Comparison of ENCODE assay signal across 8 cellular contexts in the genomic region with DNA sequence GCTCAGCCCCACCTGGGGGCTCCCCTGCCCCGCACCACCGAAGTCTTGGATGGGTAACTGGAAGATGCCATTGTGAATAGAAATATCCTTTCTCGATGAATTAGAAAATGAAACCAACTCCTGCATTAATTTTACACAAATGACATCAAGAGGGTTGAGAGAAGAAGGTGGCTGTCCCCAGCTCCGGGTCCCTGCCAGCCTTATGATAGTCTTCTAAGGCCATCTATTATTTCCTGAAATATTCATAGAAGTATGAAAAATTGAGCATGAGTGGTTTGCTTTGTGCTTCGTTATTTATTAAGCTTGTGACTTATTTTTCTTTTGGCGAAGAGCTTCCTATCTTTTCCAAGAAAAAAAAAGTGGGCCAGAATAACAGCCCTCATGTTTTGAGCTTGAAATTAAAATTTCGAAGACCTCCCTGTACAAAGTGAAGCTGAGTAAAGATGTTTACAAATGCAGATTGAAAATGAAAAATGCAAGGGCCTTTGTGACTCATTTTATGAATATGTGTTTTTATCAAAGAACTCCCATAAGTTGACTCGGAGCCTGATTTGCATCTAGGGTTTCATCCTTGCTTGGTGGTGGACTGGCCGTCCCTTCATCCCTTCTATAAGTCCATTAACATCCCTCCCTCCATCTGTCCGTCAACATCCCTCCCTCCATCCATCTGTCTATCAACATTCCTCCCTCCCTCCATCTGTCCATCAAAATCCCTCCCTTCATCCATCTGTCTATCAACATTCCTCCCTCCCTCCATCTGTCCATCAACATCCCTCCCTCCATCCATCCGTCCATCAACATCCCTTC. TPM values are rescaled to one million over a fixed set of nuclear protein-coding genes. Genes with fewer than 3 reads are reported as not detected.
DNase-seq lines count a peak whose midpoint lies in the region; ATAC-seq and TF ChIP-seq lines count a peak whose summit lies in the region.

No MANE protein-coding gene starts in this region.

- H3K27me3 Mint-ChIP-seq in activated CD8-positive, alpha-beta T cell treated with anti-CD3 and anti-CD28 coated beads, Interleukin-2, amount 10 ng/mL, durations not matched to agents 7 days and 5 days (ENCODE audit: low read depth) = peaks cover 11% of the 10 kb centered on the region

- POLR2A ChIA-PET in activated CD8-positive, alpha-beta T cell treated with anti-CD3 and anti-CD28 coated beads, Interleukin-2, amount 10 ng/mL, durations not matched to agents 7 days and 5 days (lab: Charles Lee) = interaction anchor here (0.7 kb wide), 1 partner anchor 524 kb away, joined by 4 read pairs; no protein-coding TSS in a partner anchor
- POLR2A ChIA-PET in GM10248 (lab: Yijun Ruan, JAX) = interaction anchor here (0.6 kb wide), 1 partner anchor 105 kb away, joined by 3 read pairs; no protein-coding TSS in a partner anchor

- no peaks in the 10 kb centered on the region for H3K9me3 Mint-ChIP-seq in activated CD8-positive, alpha-beta T cell treated with anti-CD3 and anti-CD28 coated beads, Interleukin-2, amount 10 ng/mL, durations not matched to agents 7 days and 5 days (ENCODE audit: insufficient read depth)

- no peaks in the 10 kb centered on the region for H3K4me1 ChIP-seq in thymus (ENCODE audit: control insufficient read depth, insufficient read depth, low read length)

- H3K36me3 Mint-ChIP-seq in activated CD8-positive, alpha-beta T cell treated with anti-CD3 and anti-CD28 coated beads, Interleukin-2, amount 10 ng/mL, durations not matched to agents 7 days and 5 days (ENCODE audit: low read depth) = no peaks in the 10 kb centered on the region

- no peaks in the 10 kb centered on the region for H3K9me3 ChIP-seq in thymus (ENCODE audit: control insufficient read depth)

- no peak for TF ChIP-seq CTCF in GM12875 (IDR thresholded peaks at IDR 0.05; ENCODE audit: borderline replicate concordance, insufficient read depth, low read depth, low read length)
- no peak for TF ChIP-seq CTCF in kidney epithelial cell (IDR thresholded peaks at IDR 0.05; ENCODE audit: insufficient read depth, low read length, poor library complexity, severe bottlenecking)
- no peak for TF ChIP-seq CTCF in GM10248 (IDR thresholded peaks at IDR 0.05; ENCODE audit: control extremely low read depth, extremely low read depth, low read depth, missing control alignments)

- H3K27ac ChIP-seq in thymus (ENCODE audit: low read depth) = no peak overlapping the region

- peak; percentile 21 for ATAC-seq in HG02623 (IDR thresholded peaks at IDR 0.05; ENCODE audit: unreplicated experiment)
- peak; percentile 37 for ATAC-seq in activated CD8-positive, alpha-beta T cell treated with anti-CD3 and anti-CD28 coated beads, Interleukin-2, amount 10 ng/mL, durations not matched to agents 7 days and 5 days

- no peak for DNase-seq in activated CD8-positive, alpha-beta T cell treated with anti-CD3 and anti-CD28 coated beads, Interleukin-2, amount 10 ng/mL, durations not matched to agents 7 days and 5 days
- DNase-seq in kidney epithelial cell (ENCODE audit: low read depth) (no peak), NCI-H345 (lab: John Stamatoyannopoulos, UW) (no peak), iPS-NIHi7 (ENCODE audit: extremely low spot score) (no peak), GM10248 (ENCODE audit: extremely low spot score) (no peak)

- H3K27me3 ChIP-seq in kidney epithelial cell (ENCODE audit: control insufficient read depth, insufficient read depth, low read length) (peaks cover 26% of the 10 kb centered on the region), thymus (ENCODE audit: control insufficient read depth, insufficient read depth) (no peaks in the 10 kb centered on the region)

- H3K36me3 ChIP-seq in kidney epithelial cell (ENCODE audit: control insufficient read depth, insufficient read depth, low read length) (no peaks in the 10 kb centered on the region), thymus (ENCODE audit: control insufficient read depth, insufficient read depth) (no peaks in the 10 kb centered on the region)

- peak overlapping the region; percentile 83 for H3K27ac Mint-ChIP-seq in activated CD8-positive, alpha-beta T cell treated with anti-CD3 and anti-CD28 coated beads, Interleukin-2, amount 10 ng/mL, durations not matched to agents 7 days and 5 days

- H3K4me1 Mint-ChIP-seq in activated CD8-positive, alpha-beta T cell treated with anti-CD3 and anti-CD28 coated beads, Interleukin-2, amount 10 ng/mL, durations not matched to agents 7 days and 5 days (ENCODE audit: low read depth) = peaks cover 21% of the 10 kb centered on the region

- H3K4me3 Mint-ChIP-seq in activated CD8-positive, alpha-beta T cell treated with anti-CD3 and anti-CD28 coated beads, Interleukin-2, amount 10 ng/mL, durations not matched to agents 7 days and 5 days = peak overlapping the region; percentile 97

- H3K4me3 ChIP-seq in GM12875 (ENCODE audit: low read depth, low read length) (peak overlapping the region; percentile 36), kidney epithelial cell (ENCODE audit: low read depth, low read length) (peak overlapping the region; percentile 37), thymus (ENCODE audit: low read length) (peak overlapping the region; percentile 43)

- WGBS in thymus = 54% methylated on average over 11 of the region's 11 CpGs

- CTCF ChIA-PET in activated CD8-positive, alpha-beta T cell treated with anti-CD3 and anti-CD28 coated beads, Interleukin-2, amount 10 ng/mL, durations not matched to agents 7 days and 5 days (lab: Charles Lee) = interaction anchor here (1.0 to 1.2 kb wide), 3 partner anchors 23 to 59 kb away, joined by 3 to 5 read pairs (median 4); no protein-coding TSS in a partner anchor
- CTCF ChIA-PET in GM10248 (lab: Yijun Ruan, JAX) = interaction anchor here (1.3 kb wide), 1 partner anchor 14 kb away, joined by 3 read pairs; no protein-coding TSS in a partner anchor

RNA-seq across cellular contexts. Expression of a gene that starts 20.5 kb away (rescaled TPM):
- total RNA-seq in activated CD8-positive, alpha-beta T cell treated with anti-CD3 and anti-CD28 coated beads, Interleukin-2, amount 10 ng/mL, durations not matched to agents 7 days and 5 days = not detected
- 3.8 and 5.1 TPM in 2 replicates for total RNA-seq in kidney epithelial cell
- polyA plus RNA-seq in thymus = 0.34 TPM
